8 cellular contexts compared by ENCODE assay signal in genomic region chr5:67003373-67003905, GRCh38.
DNase-seq lines count a peak whose midpoint lies in the region; TF ChIP-seq lines count a peak whose summit lies in the region.

No MANE protein-coding gene starts in this region.

- no peak for DNase-seq in AG04449 (ENCODE audit: low read depth, low spot score)
- no peak for DNase-seq in mammary epithelial cell
- DNase-seq in LoVo (ENCODE audit: low spot score): no peak
- DNase-seq in stimulated activated CD4-positive, alpha-beta T cell treated with anti-CD3 and anti-CD28 coated beads, Interleukin-15, amount 100 ng/mL, for 24 hours: no peak
- DNase-seq in putamen (ENCODE audit: low spot score): no peak
- no peak for DNase-seq in NCI-H524 treated with DMSO at 0.1 percent for 48 hours (lab: John Stamatoyannopoulos, UW)

- dilution Hi-C loops in mammary epithelial cell (cut with HindIII; ENCODE audit: low sequenced_read_pairs): no loop called here

- peak overlapping the region; percentile 86 for H3K4me2 ChIP-seq in mammary epithelial cell (ENCODE audit: insufficient read depth, low read depth, low read length)

- no peaks in the 10 kb centered on the region for H3K9me3 ChIP-seq in HUES48 (ENCODE audit: control insufficient read depth, insufficient read depth, low read length)
- H3K9me3 ChIP-seq in mammary epithelial cell (replicated peaks; ENCODE audit: insufficient read depth, low read length): no peaks in the 10 kb centered on the region
- H3K9me3 ChIP-seq in mucosa of rectum (ENCODE audit: control insufficient read depth in 2 of 2, low read length in 2 of 2): no peaks in the 10 kb centered on the region

- H3K36me3 ChIP-seq in HUES48 (ENCODE audit: control insufficient read depth, insufficient read depth, low read length): no peaks in the 10 kb centered on the region
- no peaks in the 10 kb centered on the region for H3K36me3 ChIP-seq in mammary epithelial cell (ENCODE audit: insufficient read depth, low read length)
- H3K36me3 ChIP-seq in mucosa of rectum (ENCODE audit: control insufficient read depth in 2 of 2, insufficient read depth in 2 of 2, low read length in 2 of 2): no peaks in the 10 kb centered on the region

- no peaks in the 10 kb centered on the region for H4K20me1 ChIP-seq in mammary epithelial cell (ENCODE audit: insufficient read depth, low read length)

- H2AFZ ChIP-seq in mammary epithelial cell (ENCODE audit: low read depth, low read length): peak overlapping the region; percentile 50

- H3K27me3 ChIP-seq in HUES48 (ENCODE audit: control insufficient read depth, insufficient read depth, low read length) (peaks cover 7% of the 10 kb centered on the region; the same call in 1 of the 2 replicates), mammary epithelial cell (ENCODE audit: insufficient read depth, low read length) (no peaks in the 10 kb centered on the region), mucosa of rectum (ENCODE audit: control insufficient read depth in 2 of 2, insufficient read depth in 2 of 2, low read length in 2 of 2) (no peaks in the 10 kb centered on the region)

- H3K79me2 ChIP-seq in mammary epithelial cell (ENCODE audit: insufficient read depth, low read length): peaks cover 39% of the 10 kb centered on the region

- H3K9ac ChIP-seq in HUES48 (ENCODE audit: low read depth, low read length) (peak overlapping the region; percentile 68; the same call in 1 of the 2 replicates), mammary epithelial cell (ENCODE audit: insufficient read depth, low read length) (peak overlapping the region; percentile 99), mucosa of rectum (ENCODE audit: low read depth in 1 of 2, low read length in 2 of 2) (peak overlapping the region; percentile 69 to 84)

- POLR2A ChIA-PET in AG04449 (lab: Yijun Ruan, JAX): interaction anchor here (0.8 to 1.0 kb wide), 2 partner anchors 15 to 30 kb away, joined by 3 read pairs; no protein-coding TSS in a partner anchor

- 3% methylated on average over 5 of the region's 6 CpGs for WGBS in mammary epithelial cell (ENCODE audit: low coverage, missing lambda C conversion rate)

- in situ Hi-C loops in mammary epithelial cell (cut with MboI; ENCODE audit: low sequenced_read_pairs in 2 of 2): no loop called here

- H3K4me1 ChIP-seq in HUES48 (ENCODE audit: control insufficient read depth, insufficient read depth, low read length) (peaks cover 18% of the 10 kb centered on the region), mammary epithelial cell (ENCODE audit: insufficient read depth, low read length) (peaks cover 17% of the 10 kb centered on the region), mucosa of rectum (ENCODE audit: control insufficient read depth in 2 of 2, insufficient read depth in 2 of 2, low read length in 2 of 2) (peaks cover 6 to 12% of the 10 kb centered on the region in 2 donors)

- H3K27ac ChIP-seq in HUES48 (ENCODE audit: low read depth, low read length) (peak overlapping the region; percentile 89), mammary epithelial cell (ENCODE audit: insufficient read depth, low read depth, low read length) (peak overlapping the region; percentile 98), mucosa of rectum (ENCODE audit: low read depth in 2 of 2, low read length in 2 of 2) (peak overlapping the region; percentile 85 to 88)

- TF ChIP-seq CTCF in AG04449 (IDR thresholded peaks at IDR 0.05; ENCODE audit: insufficient read depth, low read length, missing control alignments) (no peak), mammary epithelial cell (conservative IDR thresholded peaks at IDR 0.05 in 1 of 2, IDR thresholded peaks at IDR 0.05 in 1 of 2; ENCODE audit: extremely low read depth in 1 of 2, insufficient read depth in 1 of 2, low read depth in 1 of 2, low read length in 2 of 2) (no peak)

- CTCF ChIA-PET in AG04449 (lab: Yijun Ruan, JAX): interaction anchor here (0.7 to 6.0 kb wide), 2 partner anchors 13 to 15 kb away, joined by 3 to 59 read pairs; no protein-coding TSS in a partner anchor
- CTCF ChIA-PET in mammary epithelial cell (lab: Charles Lee; ENCODE audit: low non-redundant PET): no interaction called here

- BruUV-seq in mammary epithelial cell (replicated peaks; lab: Mats Ljungman, UMichigan): TSS peak; percentile 77

- intact Hi-C loops in mammary epithelial cell (cut with micrococcal nuclease): loop anchor here (5.0 kb wide), 2 partner anchors 71 to 204 kb away; no protein-coding TSS in a partner anchor

- H3K4me3 ChIP-seq in AG04449 (ENCODE audit: low read depth, low read length): peak overlapping the region; percentile 64
- H3K4me3 ChIP-seq in HUES48 (ENCODE audit: low read depth, low read length): peak overlapping the region; percentile 93
- H3K4me3 ChIP-seq in mammary epithelial cell (replicated peaks in 1 of 3; ENCODE audit: insufficient read depth in 1 of 3, low read depth in 2 of 3, low read length in 3 of 3): peak overlapping the region; percentile 44 to 93 (median 85)
- peak overlapping the region; percentile 73 to 87 for H3K4me3 ChIP-seq in mucosa of rectum (ENCODE audit: low read length in 2 of 2)
